In genomic region chr5:150161242-150162141, GRCh38 we compare ENCODE assay signal across 1 cellular context.
TF ChIP-seq lines count a peak whose summit lies in the region.

No MANE protein-coding gene starts in this region.

TF ChIP-seq in GM12878, 131 proteins besides CTCF, POLR2A, EP300 and RAD21 (continued from another document):
- TF ChIP-seq CBX5 (IDR thresholded peaks at IDR 0.05; ENCODE audit: low read depth) (no peak), RCOR1 (conservative IDR thresholded peaks at IDR 0.05; ENCODE audit: low read depth, low read length) (0 out of 2 replicates have a peak, but pooled peaks have one; percentile 59), SMC3 (IDR thresholded peaks at IDR 0.05; ENCODE audit: borderline replicate concordance, low read length) (peak; percentile 91), IKZF1 (conservative IDR thresholded peaks at IDR 0.05) (0 out of 2 replicates have a peak, but pooled peaks have one; percentile 21), MLLT1 (IDR thresholded peaks at IDR 0.05) (no peak), ZZZ3 (IDR thresholded peaks at IDR 0.05; ENCODE audit: control insufficient read depth, insufficient read length, low read depth) (no peak)
